Comparison of ENCODE assay signal across 1 cellular context in the genomic region with DNA sequence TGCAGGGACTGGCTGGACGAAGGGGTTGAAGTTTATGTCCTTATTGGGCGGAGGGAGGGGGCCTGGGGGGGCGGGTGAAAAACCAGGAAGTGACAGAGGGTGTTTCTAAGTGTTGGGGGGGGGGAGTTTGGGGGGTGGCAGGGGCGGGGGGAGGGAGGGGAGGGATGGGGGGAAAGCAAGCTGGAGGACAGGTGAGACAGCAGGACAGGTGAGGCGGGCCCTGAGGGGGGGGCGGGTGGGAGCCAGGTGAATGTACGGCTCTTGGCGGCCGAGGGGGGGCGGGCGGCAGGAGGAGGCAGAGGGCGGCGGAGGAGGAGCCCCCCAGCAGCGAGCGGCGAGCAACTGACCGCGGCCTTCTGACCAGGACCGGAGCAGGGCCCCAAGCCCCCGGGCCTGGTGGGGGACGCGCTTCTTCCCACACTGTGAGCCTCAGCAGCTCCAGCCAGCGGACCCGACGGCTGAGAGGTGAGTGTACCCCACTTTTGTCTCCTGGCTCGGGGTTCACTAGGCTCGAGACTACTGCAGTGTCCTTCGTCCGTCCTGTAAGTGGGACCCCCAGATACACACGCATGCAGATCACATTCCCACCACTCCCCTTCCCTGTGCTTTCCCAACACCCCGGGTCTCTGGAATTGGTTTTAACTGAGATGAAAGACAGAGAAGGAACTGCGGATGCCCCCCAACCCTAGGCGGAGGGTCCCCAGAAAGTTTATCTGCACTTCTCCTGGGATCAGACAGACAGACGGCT.
TF ChIP-seq lines count a peak whose summit lies in the region.

A gene (plus strand): TSS at position 324 of the 748 bp plus-strand sequence. CDS start 11,859 bp downstream, outside the sequence.

TF ChIP-seq in K562, 482 proteins besides CTCF, POLR2A, EP300 and RAD21 (continued from another document and continues in another):
- TF ChIP-seq, protein P1, sequence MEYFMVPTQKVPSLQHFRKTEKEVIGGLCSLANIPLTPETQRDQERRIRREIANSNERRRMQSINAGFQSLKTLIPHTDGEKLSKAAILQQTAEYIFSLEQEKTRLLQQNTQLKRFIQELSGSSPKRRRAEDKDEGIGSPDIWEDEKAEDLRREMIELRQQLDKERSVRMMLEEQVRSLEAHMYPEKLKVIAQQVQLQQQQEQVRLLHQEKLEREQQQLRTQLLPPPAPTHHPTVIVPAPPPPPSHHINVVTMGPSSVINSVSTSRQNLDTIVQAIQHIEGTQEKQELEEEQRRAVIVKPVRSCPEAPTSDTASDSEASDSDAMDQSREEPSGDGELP (CRISPR knock-in tag; IDR thresholded peaks at IDR 0.05; ENCODE audit: borderline replicate concordance): 0 out of 2 replicates have a peak, but pooled peaks have one; percentile 4
- TF ChIP-seq KHSRP (IDR thresholded peaks at IDR 0.05): no peak
- no peak for TF ChIP-seq ZNF134 (CRISPR knock-in tag; conservative IDR thresholded peaks at IDR 0.05)
- TF ChIP-seq LEF1 (IDR thresholded peaks at IDR 0.05): no peak
- TF ChIP-seq CCAR2 (IDR thresholded peaks at IDR 0.05; ENCODE audit: low read depth, low read length): no peak
- TF ChIP-seq PHB (CRISPR knock-in tag; IDR thresholded peaks at IDR 0.05): no peak
- TF ChIP-seq BHLHE40 (IDR thresholded peaks at IDR 0.05; ENCODE audit: low read length): no peak
- TF ChIP-seq ZNF263 (CRISPR knock-in tag; IDR thresholded peaks at IDR 0.05; ENCODE audit: borderline replicate concordance): no peak
- TF ChIP-seq TRIM28 (IDR thresholded peaks at IDR 0.05): no peak
- no peak for TF ChIP-seq NCOA4 (IDR thresholded peaks at IDR 0.05; ENCODE audit: partially characterized antibody)
- TF ChIP-seq HMG20B (CRISPR knock-in tag; IDR thresholded peaks at IDR 0.05): no peak
- TF ChIP-seq ZNF444 (CRISPR knock-in tag; IDR thresholded peaks at IDR 0.05): no peak
- no peak for TF ChIP-seq NFXL1 (CRISPR knock-in tag; IDR thresholded peaks at IDR 0.05)
- no peak for TF ChIP-seq TEAD1 (CRISPR knock-in tag; IDR thresholded peaks at IDR 0.05)
- peak; percentile 28 for TF ChIP-seq HMGN3 (IDR thresholded peaks at IDR 0.05; ENCODE audit: borderline replicate concordance, extremely low read depth, insufficient read length, low read depth, low read length)
- no peak for TF ChIP-seq KDM1A (IDR thresholded peaks at IDR 0.05)
- no peak for TF ChIP-seq MAZ (CRISPR knock-in tag; conservative IDR thresholded peaks at IDR 0.05 in 1 of 2, IDR thresholded peaks at IDR 0.05 in 1 of 2)
- no peak for TF ChIP-seq ZZZ3 (IDR thresholded peaks at IDR 0.05)
- TF ChIP-seq, protein P2, sequence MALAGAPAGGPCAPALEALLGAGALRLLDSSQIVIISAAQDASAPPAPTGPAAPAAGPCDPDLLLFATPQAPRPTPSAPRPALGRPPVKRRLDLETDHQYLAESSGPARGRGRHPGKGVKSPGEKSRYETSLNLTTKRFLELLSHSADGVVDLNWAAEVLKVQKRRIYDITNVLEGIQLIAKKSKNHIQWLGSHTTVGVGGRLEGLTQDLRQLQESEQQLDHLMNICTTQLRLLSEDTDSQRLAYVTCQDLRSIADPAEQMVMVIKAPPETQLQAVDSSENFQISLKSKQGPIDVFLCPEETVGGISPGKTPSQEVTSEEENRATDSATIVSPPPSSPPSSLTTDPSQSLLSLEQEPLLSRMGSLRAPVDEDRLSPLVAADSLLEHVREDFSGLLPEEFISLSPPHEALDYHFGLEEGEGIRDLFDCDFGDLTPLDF (CRISPR knock-in tag; IDR thresholded peaks at IDR 0.05): no peak
- TF ChIP-seq, protein P3, sequence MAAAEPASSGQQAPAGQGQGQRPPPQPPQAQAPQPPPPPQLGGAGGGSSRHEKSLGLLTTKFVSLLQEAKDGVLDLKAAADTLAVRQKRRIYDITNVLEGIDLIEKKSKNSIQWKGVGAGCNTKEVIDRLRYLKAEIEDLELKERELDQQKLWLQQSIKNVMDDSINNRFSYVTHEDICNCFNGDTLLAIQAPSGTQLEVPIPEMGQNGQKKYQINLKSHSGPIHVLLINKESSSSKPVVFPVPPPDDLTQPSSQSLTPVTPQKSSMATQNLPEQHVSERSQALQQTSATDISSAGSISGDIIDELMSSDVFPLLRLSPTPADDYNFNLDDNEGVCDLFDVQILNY (CRISPR knock-in tag; IDR thresholded peaks at IDR 0.05): no peak
- no peak for TF ChIP-seq LCOR (CRISPR knock-in tag; IDR thresholded peaks at IDR 0.05)
- no peak for TF ChIP-seq MCM5 (IDR thresholded peaks at IDR 0.05; ENCODE audit: low read depth)
- TF ChIP-seq HNRNPLL (IDR thresholded peaks at IDR 0.05; ENCODE audit: low read depth, low read length, poor library complexity, severe bottlenecking): peak; percentile 10
- no peak for TF ChIP-seq ZNF23 (CRISPR knock-in tag; IDR thresholded peaks at IDR 0.05)
- TF ChIP-seq, protein P4, sequence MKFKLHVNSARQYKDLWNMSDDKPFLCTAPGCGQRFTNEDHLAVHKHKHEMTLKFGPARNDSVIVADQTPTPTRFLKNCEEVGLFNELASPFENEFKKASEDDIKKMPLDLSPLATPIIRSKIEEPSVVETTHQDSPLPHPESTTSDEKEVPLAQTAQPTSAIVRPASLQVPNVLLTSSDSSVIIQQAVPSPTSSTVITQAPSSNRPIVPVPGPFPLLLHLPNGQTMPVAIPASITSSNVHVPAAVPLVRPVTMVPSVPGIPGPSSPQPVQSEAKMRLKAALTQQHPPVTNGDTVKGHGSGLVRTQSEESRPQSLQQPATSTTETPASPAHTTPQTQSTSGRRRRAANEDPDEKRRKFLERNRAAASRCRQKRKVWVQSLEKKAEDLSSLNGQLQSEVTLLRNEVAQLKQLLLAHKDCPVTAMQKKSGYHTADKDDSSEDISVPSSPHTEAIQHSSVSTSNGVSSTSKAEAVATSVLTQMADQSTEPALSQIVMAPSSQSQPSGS (CRISPR knock-in tag; IDR thresholded peaks at IDR 0.05): no peak
- no peak for TF ChIP-seq ZC3H4 (CRISPR knock-in tag; IDR thresholded peaks at IDR 0.05; ENCODE audit: borderline replicate concordance)
- no peak for TF ChIP-seq ZNF778 (CRISPR knock-in tag; IDR thresholded peaks at IDR 0.05)
- peak; percentile 33; the same call in 1 of the 2 replicates for TF ChIP-seq SRSF3 (IDR thresholded peaks at IDR 0.05; ENCODE audit: insufficient read depth, low read length)
- no peak for TF ChIP-seq ZNF12 (CRISPR knock-in tag; IDR thresholded peaks at IDR 0.05)
- peak; percentile 52; the same call in 1 of the 2 replicates for TF ChIP-seq POLR2G (IDR thresholded peaks at IDR 0.05; ENCODE audit: low read depth, low read length)
- TF ChIP-seq, protein P5, sequence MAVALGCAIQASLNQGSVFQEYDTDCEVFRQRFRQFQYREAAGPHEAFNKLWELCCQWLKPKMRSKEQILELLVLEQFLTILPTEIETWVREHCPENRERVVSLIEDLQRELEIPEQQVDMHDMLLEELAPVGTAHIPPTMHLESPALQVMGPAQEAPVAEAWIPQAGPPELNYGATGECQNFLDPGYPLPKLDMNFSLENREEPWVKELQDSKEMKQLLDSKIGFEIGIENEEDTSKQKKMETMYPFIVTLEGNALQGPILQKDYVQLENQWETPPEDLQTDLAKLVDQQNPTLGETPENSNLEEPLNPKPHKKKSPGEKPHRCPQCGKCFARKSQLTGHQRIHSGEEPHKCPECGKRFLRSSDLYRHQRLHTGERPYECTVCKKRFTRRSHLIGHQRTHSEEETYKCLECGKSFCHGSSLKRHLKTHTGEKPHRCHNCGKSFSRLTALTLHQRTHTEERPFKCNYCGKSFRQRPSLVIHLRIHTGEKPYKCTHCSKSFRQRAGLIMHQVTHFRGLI (CRISPR knock-in tag; IDR thresholded peaks at IDR 0.05): no peak
- no peak for TF ChIP-seq NRF1 (conservative IDR thresholded peaks at IDR 0.05 in 1 of 2, IDR thresholded peaks at IDR 0.05 in 1 of 2)
- no peak for TF ChIP-seq SMARCA4 (IDR thresholded peaks at IDR 0.05)
- TF ChIP-seq, protein P6, sequence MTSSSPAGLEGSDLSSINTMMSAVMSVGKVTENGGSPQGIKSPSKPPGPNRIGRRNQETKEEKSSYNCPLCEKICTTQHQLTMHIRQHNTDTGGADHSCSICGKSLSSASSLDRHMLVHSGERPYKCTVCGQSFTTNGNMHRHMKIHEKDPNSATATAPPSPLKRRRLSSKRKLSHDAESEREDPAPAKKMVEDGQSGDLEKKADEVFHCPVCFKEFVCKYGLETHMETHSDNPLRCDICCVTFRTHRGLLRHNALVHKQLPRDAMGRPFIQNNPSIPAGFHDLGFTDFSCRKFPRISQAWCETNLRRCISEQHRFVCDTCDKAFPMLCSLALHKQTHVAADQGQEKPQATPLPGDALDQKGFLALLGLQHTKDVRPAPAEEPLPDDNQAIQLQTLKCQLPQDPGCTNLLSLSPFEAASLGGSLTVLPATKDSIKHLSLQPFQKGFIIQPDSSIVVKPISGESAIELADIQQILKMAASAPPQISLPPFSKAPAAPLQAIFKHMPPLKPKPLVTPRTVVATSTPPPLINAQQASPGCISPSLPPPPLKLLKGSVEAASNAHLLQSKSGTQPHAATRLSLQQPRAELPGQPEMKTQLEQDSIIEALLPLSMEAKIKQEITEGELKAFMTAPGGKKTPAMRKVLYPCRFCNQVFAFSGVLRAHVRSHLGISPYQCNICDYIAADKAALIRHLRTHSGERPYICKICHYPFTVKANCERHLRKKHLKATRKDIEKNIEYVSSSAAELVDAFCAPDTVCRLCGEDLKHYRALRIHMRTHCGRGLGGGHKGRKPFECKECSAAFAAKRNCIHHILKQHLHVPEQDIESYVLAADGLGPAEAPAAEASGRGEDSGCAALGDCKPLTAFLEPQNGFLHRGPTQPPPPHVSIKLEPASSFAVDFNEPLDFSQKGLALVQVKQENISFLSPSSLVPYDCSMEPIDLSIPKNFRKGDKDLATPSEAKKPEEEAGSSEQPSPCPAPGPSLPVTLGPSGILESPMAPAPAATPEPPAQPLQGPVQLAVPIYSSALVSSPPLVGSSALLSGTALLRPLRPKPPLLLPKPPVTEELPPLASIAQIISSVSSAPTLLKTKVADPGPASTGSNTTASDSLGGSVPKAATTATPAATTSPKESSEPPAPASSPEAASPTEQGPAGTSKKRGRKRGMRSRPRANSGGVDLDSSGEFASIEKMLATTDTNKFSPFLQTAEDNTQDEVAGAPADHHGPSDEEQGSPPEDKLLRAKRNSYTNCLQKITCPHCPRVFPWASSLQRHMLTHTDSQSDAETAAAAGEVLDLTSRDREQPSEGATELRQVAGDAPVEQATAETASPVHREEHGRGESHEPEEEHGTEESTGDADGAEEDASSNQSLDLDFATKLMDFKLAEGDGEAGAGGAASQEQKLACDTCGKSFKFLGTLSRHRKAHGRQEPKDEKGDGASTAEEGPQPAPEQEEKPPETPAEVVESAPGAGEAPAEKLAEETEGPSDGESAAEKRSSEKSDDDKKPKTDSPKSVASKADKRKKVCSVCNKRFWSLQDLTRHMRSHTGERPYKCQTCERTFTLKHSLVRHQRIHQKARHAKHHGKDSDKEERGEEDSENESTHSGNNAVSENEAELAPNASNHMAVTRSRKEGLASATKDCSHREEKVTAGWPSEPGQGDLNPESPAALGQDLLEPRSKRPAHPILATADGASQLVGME (CRISPR knock-in tag; IDR thresholded peaks at IDR 0.05): no peak
- TF ChIP-seq SMARCB1 (IDR thresholded peaks at IDR 0.05; ENCODE audit: insufficient read length, low read depth): no peak
- no peak for TF ChIP-seq ZNF76 (CRISPR knock-in tag; IDR thresholded peaks at IDR 0.05; ENCODE audit: borderline replicate concordance)
- no peak for TF ChIP-seq ZNF785 (CRISPR knock-in tag; IDR thresholded peaks at IDR 0.05)
- TF ChIP-seq NR2C2 (CRISPR knock-in tag; IDR thresholded peaks at IDR 0.05): no peak
- no peak for TF ChIP-seq NR2C2 (tag; IDR thresholded peaks at IDR 0.05)
- TF ChIP-seq OTX1 (CRISPR knock-in tag; IDR thresholded peaks at IDR 0.05): no peak
- no peak for TF ChIP-seq ARID1B (IDR thresholded peaks at IDR 0.05)
- TF ChIP-seq, protein P7, sequence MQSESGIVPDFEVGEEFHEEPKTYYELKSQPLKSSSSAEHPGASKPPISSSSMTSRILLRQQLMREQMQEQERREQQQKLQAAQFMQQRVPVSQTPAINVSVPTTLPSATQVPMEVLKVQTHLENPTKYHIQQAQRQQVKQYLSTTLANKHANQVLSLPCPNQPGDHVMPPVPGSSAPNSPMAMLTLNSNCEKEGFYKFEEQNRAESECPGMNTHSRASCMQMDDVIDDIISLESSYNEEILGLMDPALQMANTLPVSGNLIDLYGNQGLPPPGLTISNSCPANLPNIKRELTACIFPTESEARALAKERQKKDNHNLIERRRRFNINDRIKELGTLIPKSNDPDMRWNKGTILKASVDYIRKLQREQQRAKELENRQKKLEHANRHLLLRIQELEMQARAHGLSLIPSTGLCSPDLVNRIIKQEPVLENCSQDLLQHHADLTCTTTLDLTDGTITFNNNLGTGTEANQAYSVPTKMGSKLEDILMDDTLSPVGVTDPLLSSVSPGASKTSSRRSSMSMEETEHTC (IDR thresholded peaks at IDR 0.05): no peak
- TF ChIP-seq, protein P8, sequence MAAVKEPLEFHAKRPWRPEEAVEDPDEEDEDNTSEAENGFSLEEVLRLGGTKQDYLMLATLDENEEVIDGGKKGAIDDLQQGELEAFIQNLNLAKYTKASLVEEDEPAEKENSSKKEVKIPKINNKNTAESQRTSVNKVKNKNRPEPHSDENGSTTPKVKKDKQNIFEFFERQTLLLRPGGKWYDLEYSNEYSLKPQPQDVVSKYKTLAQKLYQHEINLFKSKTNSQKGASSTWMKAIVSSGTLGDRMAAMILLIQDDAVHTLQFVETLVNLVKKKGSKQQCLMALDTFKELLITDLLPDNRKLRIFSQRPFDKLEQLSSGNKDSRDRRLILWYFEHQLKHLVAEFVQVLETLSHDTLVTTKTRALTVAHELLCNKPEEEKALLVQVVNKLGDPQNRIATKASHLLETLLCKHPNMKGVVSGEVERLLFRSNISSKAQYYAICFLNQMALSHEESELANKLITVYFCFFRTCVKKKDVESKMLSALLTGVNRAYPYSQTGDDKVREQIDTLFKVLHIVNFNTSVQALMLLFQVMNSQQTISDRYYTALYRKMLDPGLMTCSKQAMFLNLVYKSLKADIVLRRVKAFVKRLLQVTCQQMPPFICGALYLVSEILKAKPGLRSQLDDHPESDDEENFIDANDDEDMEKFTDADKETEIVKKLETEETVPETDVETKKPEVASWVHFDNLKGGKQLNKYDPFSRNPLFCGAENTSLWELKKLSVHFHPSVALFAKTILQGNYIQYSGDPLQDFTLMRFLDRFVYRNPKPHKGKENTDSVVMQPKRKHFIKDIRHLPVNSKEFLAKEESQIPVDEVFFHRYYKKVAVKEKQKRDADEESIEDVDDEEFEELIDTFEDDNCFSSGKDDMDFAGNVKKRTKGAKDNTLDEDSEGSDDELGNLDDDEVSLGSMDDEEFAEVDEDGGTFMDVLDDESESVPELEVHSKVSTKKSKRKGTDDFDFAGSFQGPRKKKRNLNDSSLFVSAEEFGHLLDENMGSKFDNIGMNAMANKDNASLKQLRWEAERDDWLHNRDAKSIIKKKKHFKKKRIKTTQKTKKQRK (IDR thresholded peaks at IDR 0.05; ENCODE audit: borderline replicate concordance, low read depth, low read length): no peak
- no peak for TF ChIP-seq ZEB2 (IDR thresholded peaks at IDR 0.05)
- TF ChIP-seq SP1 (CRISPR knock-in tag; IDR thresholded peaks at IDR 0.05): no peak
- TF ChIP-seq CBX3 (IDR thresholded peaks at IDR 0.05; ENCODE audit: borderline replicate concordance in 1 of 2, low read length in 2 of 2): no peak
